In genomic region chr13:33464345-33464744, GRCh38 we compare ENCODE assay signal across 27 cellular contexts.
"Had no signal": no experiment of that assay in that cellular context is flagged by ENCODE, and none has a peak within 500 bp of the region (broad histone marks: within the 10 kb centered on the region; RNA-seq: fewer than 3 reads in every experiment).

No MANE protein-coding gene starts in this region.

- H3K4me3 ChIP-seq: stomach, suprapubic skin, testis, thoracic aorta, thyroid gland, tibial artery, tibial nerve, transverse colon, upper lobe of left lung, upper lobe of right lung, uterus, vagina had no signal

- H3K27ac ChIP-seq: stomach, suprapubic skin, testis, thoracic aorta, thyroid gland, tibial artery, tibial nerve, transverse colon, upper lobe of left lung, upper lobe of right lung, uterus, vagina had no signal

- DNase-seq: stimulated activated CD4-positive, alpha-beta T cell treated with anti-CD3 and anti-CD28 coated beads, Interleukin-2, amount 100 ng/mL, for 48 hours; stimulated activated CD4-positive, alpha-beta T cell treated with anti-CD3 and anti-CD28 coated beads, Interleukin-4, amount 100 ng/mL, for 1 hour; stimulated activated CD4-positive, alpha-beta T cell treated with anti-CD3 and anti-CD28 coated beads, Interleukin-4, amount 100 ng/mL, for 24 hours; stimulated activated CD4-positive, alpha-beta T cell treated with anti-CD3 and anti-CD28 coated beads, Interleukin-4, amount 100 ng/mL, for 4 hours; stimulated activated CD8-positive, alpha-beta memory T cell treated with anti-CD3 and anti-CD28 coated beads, Interleukin-4, amount 100 ng/mL, for 48 hours; stimulated activated naive B cell treated with anti-CD40 and anti-IgM and Interleukin-4, amounts not matched to agents 10 μg/mL and 1 μg/mL and 100 μg/mL, for 72 hours; stimulated activated naive CD4-positive, alpha-beta T cell; stimulated activated naive CD4-positive, alpha-beta T cell treated with Interleukin-2 at 50 U/mL for 16 hours; stimulated activated naive CD8-positive, alpha-beta T cell treated with anti-CD3 and anti-CD28 coated beads, Interleukin-15, amount 100 ng/mL, for 72 hours; stimulated activated naive CD8-positive, alpha-beta T cell treated with anti-CD3 and anti-CD28 coated beads, Interleukin-15, Interleukin-2, amounts not matched to agents 100 U/mL and 50 U/mL, for 24 hours; stomach; substantia nigra; testis; thyroid gland; tibial artery; transverse colon; trophoblast cell; upper lobe of left lung; upper lobe of right lung; uterus had no signal

- H3K4me1 ChIP-seq: stomach, suprapubic skin, testis, thyroid gland, tibial artery, tibial nerve, transverse colon, upper lobe of left lung, upper lobe of right lung, uterus, vagina had no signal

- H3K27me3 ChIP-seq: stomach, suprapubic skin, testis, thyroid gland, tibial artery, tibial nerve, transverse colon, upper lobe of left lung, upper lobe of right lung, uterus, vagina had no signal

- H3K9me3 ChIP-seq: testis, thyroid gland, upper lobe of right lung, uterus, vagina had no signal

- ATAC-seq: stimulated activated effector memory CD8-positive, alpha-beta T cell treated with anti-CD3 and anti-CD28 coated beads, Interleukin-12 subunit alpha, Interleukin-12 subunit beta, amount 100 ng/mL, for 72 hours; stimulated activated memory B cell treated with anti-CD40 and anti-IgM and Interleukin-4, amounts not matched to agents 10 μg/mL and 1 μg/mL and 100 μg/mL, for 72 hours; stimulated activated naive B cell treated with anti-CD40 and anti-IgM and Interleukin-4, amounts not matched to agents 10 μg/mL and 1 μg/mL and 100 μg/mL, for 72 hours; stimulated activated naive CD8-positive, alpha-beta T cell treated with anti-CD3 and anti-CD28 coated beads, Interleukin-15, amount 100 ng/mL, for 72 hours; stimulated activated naive CD8-positive, alpha-beta T cell treated with anti-CD3 and anti-CD28 coated beads, Interleukin-15, Interleukin-2, amounts not matched to agents 100 U/mL and 50 U/mL, for 24 hours; upper lobe of right lung had no signal

- H3K36me3 ChIP-seq: stomach, suprapubic skin, thoracic aorta, thyroid gland, tibial artery, tibial nerve, transverse colon, upper lobe of left lung, upper lobe of right lung, uterus, vagina had no signal

- FAIRE-seq: urothelium cell line had no signal
